8 cellular contexts compared by ENCODE assay signal in the genomic region with DNA sequence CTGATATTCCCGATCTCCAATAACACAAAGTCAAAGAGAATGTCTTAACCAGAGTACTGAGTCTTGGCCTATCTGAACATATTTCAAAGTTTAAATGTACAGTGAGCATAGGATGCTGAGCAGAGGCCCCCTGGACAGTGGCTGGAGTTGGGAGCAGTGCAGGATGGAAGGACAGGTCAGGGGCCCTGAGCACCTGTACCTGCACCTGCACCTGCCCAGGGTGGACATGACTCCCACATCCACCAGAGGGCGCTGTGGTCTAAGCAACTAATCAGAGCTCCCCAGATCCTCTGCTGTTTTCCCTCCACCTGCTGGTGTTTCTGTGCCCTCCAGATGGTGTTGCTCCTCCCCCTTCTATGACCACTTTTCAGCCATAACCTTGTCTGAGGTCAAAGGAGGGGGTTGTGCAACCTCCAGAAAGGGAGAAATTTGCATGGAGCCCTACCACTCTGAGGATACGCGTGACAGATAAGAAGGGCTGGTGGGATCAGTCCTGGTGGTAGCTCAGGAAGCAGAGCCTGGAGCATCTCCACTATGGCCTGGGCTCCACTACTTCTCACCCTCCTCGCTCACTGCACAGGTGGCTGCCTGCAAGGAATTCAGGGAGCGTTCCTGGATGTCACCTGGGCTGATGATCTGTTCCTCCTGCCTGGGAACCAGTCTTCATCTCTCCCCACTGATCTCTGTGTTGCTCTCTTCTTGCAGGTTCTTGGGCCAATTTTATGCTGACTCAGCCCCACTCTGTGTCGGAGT. TPM values are rescaled to one million over a fixed set of nuclear protein-coding genes. Genes with fewer than 3 reads are reported as not detected.
DNase-seq lines count a peak whose midpoint lies in the region; ATAC-seq, FAIRE-seq and TF ChIP-seq lines count a peak whose summit lies in the region.

No MANE protein-coding gene starts in this region.

- H3K9me3 Mint-ChIP-seq in IgD-negative memory B cell (peaks cover 0 to under 1% (median 0%) of the 10 kb centered on the region in 3 donors), progenitor cell of endocrine pancreas (ENCODE audit: low read depth) (no peaks in the 10 kb centered on the region)
- H3K9me3 Mint-ChIP-seq in activated T-cell treated with anti-CD3 and anti-CD28 coated beads, Interleukin-2, amount 50 U/mL, for 72 hours = no peaks in the 10 kb centered on the region

- DNase-seq in D721Med (ENCODE audit: insufficient read length, low spot score) (peak; percentile 39), PC-3 (peak; percentile 85), progenitor cell of endocrine pancreas (ENCODE audit: low spot score, unreplicated experiment) (peak; percentile 94), midbrain (lab: John Stamatoyannopoulos, UW) (no peak)
- peak; percentile 84 to 86 for DNase-seq in activated T-cell treated with anti-CD3 and anti-CD28 coated beads, Interleukin-2, amount 50 U/mL, for 72 hours

- no TSS peak for BruUV-seq in PC-3 (replicated peaks; lab: Mats Ljungman, UMichigan)

- H3K27ac Mint-ChIP-seq in IgD-negative memory B cell (peak overlapping the region; percentile 32 to 95 (median 64)), progenitor cell of endocrine pancreas (no peak overlapping the region)
- no peak overlapping the region for H3K27ac Mint-ChIP-seq in activated T-cell treated with anti-CD3 and anti-CD28 coated beads, Interleukin-2, amount 50 U/mL, for 72 hours

- no peak overlapping the region for H2AFZ ChIP-seq in PC-3 (ENCODE audit: low read length)

- TF ChIP-seq POLR2A in gastroesophageal sphincter (IDR thresholded peaks at IDR 0.05) = no peak

- H3K4me1 ChIP-seq in PC-3 (ENCODE audit: insufficient read depth, low read length) (no peaks in the 10 kb centered on the region), gastroesophageal sphincter (no peaks in the 10 kb centered on the region)

- no peak for FAIRE-seq in D721Med (lab: Jason Lieb, UNC)

- no peak overlapping the region for H3K4me3 ChIP-seq in PC-3 (ENCODE audit: low read length)
- H3K4me3 ChIP-seq in gastroesophageal sphincter = no peak overlapping the region

- H3K27me3 ChIP-seq in PC-3 (ENCODE audit: low read length) (peaks cover 18% of the 10 kb centered on the region), gastroesophageal sphincter (peaks cover 51% of the 10 kb centered on the region)

- no peak overlapping the region for H3K4me2 ChIP-seq in PC-3 (ENCODE audit: low read length)

- CTCF ChIA-PET in PC-3 (lab: Charles Lee) = interaction anchor here (0.6 to 1.0 kb wide), 6 partner anchors 11 to 147 kb away, joined by 3 to 9 read pairs (median 4); no protein-coding TSS in a partner anchor

- no peak overlapping the region for H3K9ac ChIP-seq in PC-3 (ENCODE audit: low read length)

- no peak overlapping the region for H3K27ac ChIP-seq in PC-3 (ENCODE audit: low read length)
- H3K27ac ChIP-seq in gastroesophageal sphincter = no peak overlapping the region

- peaks cover 28 to 33% (median 28%) of the 10 kb centered on the region in 3 donors for H3K4me1 Mint-ChIP-seq in IgD-negative memory B cell
- H3K4me1 Mint-ChIP-seq in activated T-cell treated with anti-CD3 and anti-CD28 coated beads, Interleukin-2, amount 50 U/mL, for 72 hours (ENCODE audit: low read depth) = no peaks in the 10 kb centered on the region
- H3K4me1 Mint-ChIP-seq in progenitor cell of endocrine pancreas (ENCODE audit: low read depth) = no peaks in the 10 kb centered on the region

- H3K9me3 ChIP-seq in PC-3 (ENCODE audit: low read length) = no peaks in the 10 kb centered on the region
- no peaks in the 10 kb centered on the region for H3K9me3 ChIP-seq in gastroesophageal sphincter

- intact Hi-C loops in PC-3 (cut with micrococcal nuclease) = no loop called here

- H3K36me3 ChIP-seq in PC-3 (ENCODE audit: low read depth, low read length) (no peaks in the 10 kb centered on the region; the same call in 1 of the 2 replicates), gastroesophageal sphincter (no peaks in the 10 kb centered on the region)

- H3K36me3 Mint-ChIP-seq in IgD-negative memory B cell (peaks cover 2% of the 10 kb centered on the region), progenitor cell of endocrine pancreas (ENCODE audit: insufficient read depth) (no peaks in the 10 kb centered on the region)
- H3K36me3 Mint-ChIP-seq in activated T-cell treated with anti-CD3 and anti-CD28 coated beads, Interleukin-2, amount 50 U/mL, for 72 hours (ENCODE audit: insufficient read depth in 2 of 2) = no peaks in the 10 kb centered on the region

- ATAC-seq in GM21381 (IDR thresholded peaks at IDR 0.05; ENCODE audit: unreplicated experiment) = peak; percentile 72
- peak; percentile 98 for ATAC-seq in PC-3
- ATAC-seq in activated T-cell treated with anti-CD3 and anti-CD28 coated beads, Interleukin-2, amount 50 U/mL, for 72 hours (replicated peaks in 1 of 2) = peak; percentile 91 to 93
- ATAC-seq in gastroesophageal sphincter = no peak

- H3K4me3 Mint-ChIP-seq in IgD-negative memory B cell (peak overlapping the region; percentile 50 to 93 (median 86)), progenitor cell of endocrine pancreas (ENCODE audit: low read depth) (no peak overlapping the region)
- no peak overlapping the region for H3K4me3 Mint-ChIP-seq in activated T-cell treated with anti-CD3 and anti-CD28 coated beads, Interleukin-2, amount 50 U/mL, for 72 hours

- H3K9me2 ChIP-seq in PC-3 (replicated peaks; ENCODE audit: low read length) = no peaks in the 10 kb centered on the region

- no peaks in the 10 kb centered on the region for H3K27me3 Mint-ChIP-seq in IgD-negative memory B cell
- peaks cover 34% of the 10 kb centered on the region for H3K27me3 Mint-ChIP-seq in activated T-cell treated with anti-CD3 and anti-CD28 coated beads, Interleukin-2, amount 50 U/mL, for 72 hours (ENCODE audit: low read depth)
- H3K27me3 Mint-ChIP-seq in progenitor cell of endocrine pancreas = peaks cover 80% of the 10 kb centered on the region

- 39 to 44% methylated on average over 2 to 3 of the region's 7 CpGs for WGBS in gastroesophageal sphincter (ENCODE audit: low coverage in 1 of 2), 2 donors

- H3F3A ChIP-seq in PC-3 (ENCODE audit: low read length, unreplicated experiment) = no peaks in the 10 kb centered on the region

- H3K79me2 ChIP-seq in PC-3 (ENCODE audit: low read length) = no peaks in the 10 kb centered on the region

- POLR2A ChIA-PET in PC-3 (lab: Charles Lee; ENCODE audit: unreplicated experiment) = no interaction called here

- TF ChIP-seq EP300 in gastroesophageal sphincter (IDR thresholded peaks at IDR 0.05) = no peak

- TF ChIP-seq CTCF in D721Med (IDR thresholded peaks at IDR 0.05; ENCODE audit: insufficient read depth, missing control alignments) = peak; percentile 47
- TF ChIP-seq CTCF in PC-3 (conservative IDR thresholded peaks at IDR 0.05; ENCODE audit: low read depth, low read length) = peak; percentile 82
- TF ChIP-seq CTCF in gastroesophageal sphincter (IDR thresholded peaks at IDR 0.05) = peak in 3 of 4 experiments; percentile 34 to 68 (median 36)
- TF ChIP-seq CTCF in progenitor cell of endocrine pancreas (IDR thresholded peaks at IDR 0.05; ENCODE audit: unreplicated experiment) = peak; percentile 93

- no peaks in the 10 kb centered on the region for H4K20me1 ChIP-seq in PC-3 (ENCODE audit: low read length)

RNA-seq across cellular contexts. Expression of a gene that starts 49.1 kb away (rescaled TPM):
- 1.4 TPM for polyA plus RNA-seq in IgD-negative memory B cell
- total RNA-seq in PC-3 (2014; rRNA removed) (not detected in 2 replicates), gastroesophageal sphincter (not detected), progenitor cell of endocrine pancreas (not detected in 2 replicates)
- not detected for total RNA-seq in activated T-cell treated with anti-CD3 and anti-CD28 coated beads, Interleukin-2, amount 50 U/mL, for 72 hours

Comparison
In these comparisons a context has a peak if more than half of its experiments do, and no peak if none do; other contexts are left out.
1. CTCF ChIP-seq: peak in every context shown above with its lines; median percentile 93 in progenitor cell of endocrine pancreas; 82 in PC-3; 47 in D721Med; 36 in gastroesophageal sphincter.
2. H3K27ac Mint-ChIP-seq: peak in IgD-negative memory B cell (3 of 3); none in activated T-cell treated with anti-CD3 and anti-CD28 coated beads, Interleukin-2, amount 50 U/mL, for 72 hours (single experiment) and progenitor cell of endocrine pancreas (single experiment).
3. H3K4me3 Mint-ChIP-seq: peak in IgD-negative memory B cell (4 of 4); none in activated T-cell treated with anti-CD3 and anti-CD28 coated beads, Interleukin-2, amount 50 U/mL, for 72 hours (0 of 2) and progenitor cell of endocrine pancreas (single experiment).